1 cellular context compared by ENCODE assay signal in the genomic region with DNA sequence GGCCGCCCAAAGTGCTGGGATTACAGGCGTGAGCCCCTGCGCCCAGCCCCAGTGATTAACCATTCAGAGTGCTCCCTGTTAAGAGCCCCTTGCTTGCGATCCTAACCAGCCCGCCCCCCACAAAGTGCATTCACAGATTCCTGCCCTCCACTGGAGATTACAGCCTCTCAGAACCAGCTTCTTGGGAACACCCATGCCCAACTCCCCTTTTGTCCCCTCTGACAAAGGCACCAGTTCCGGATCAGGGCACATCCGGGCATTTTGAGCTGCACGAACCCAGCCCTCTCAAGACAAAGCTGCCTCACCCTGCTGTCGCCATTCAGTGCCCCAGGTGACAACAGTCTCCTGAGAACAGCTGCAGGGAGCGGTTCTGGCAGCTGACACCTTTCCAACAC.
TF ChIP-seq lines count a peak whose summit lies in the region.

No MANE protein-coding gene starts in this region.

TF ChIP-seq in A549, 52 proteins besides CTCF, POLR2A, EP300 and RAD21:
- TF ChIP-seq RFX5 (IDR thresholded peaks at IDR 0.05) (no peak), JUN (IDR thresholded peaks at IDR 0.05) (no peak), CBX2 (IDR thresholded peaks at IDR 0.05; ENCODE audit: borderline replicate concordance, low read depth) (no peak), EHMT2 (IDR thresholded peaks at IDR 0.05; ENCODE audit: low read depth) (no peak), HOXB5 (CRISPR knock-in tag; IDR thresholded peaks at IDR 0.05) (no peak), CEBPB (IDR thresholded peaks at IDR 0.05) (no peak), TP53 (CRISPR knock-in tag; IDR thresholded peaks at IDR 0.05) (no peak), HDAC2 (IDR thresholded peaks at IDR 0.05) (no peak), ZNF302 (CRISPR knock-in tag; IDR thresholded peaks at IDR 0.05) (no peak), ZFP36 (IDR thresholded peaks at IDR 0.05; ENCODE audit: borderline replicate concordance, partially characterized antibody) (no peak), EHF (CRISPR knock-in tag; IDR thresholded peaks at IDR 0.05) (no peak), POLR2AphosphoS2 (conservative IDR thresholded peaks at IDR 0.05; ENCODE audit: low read length) (no peak)
- TF ChIP-seq, protein P1, sequence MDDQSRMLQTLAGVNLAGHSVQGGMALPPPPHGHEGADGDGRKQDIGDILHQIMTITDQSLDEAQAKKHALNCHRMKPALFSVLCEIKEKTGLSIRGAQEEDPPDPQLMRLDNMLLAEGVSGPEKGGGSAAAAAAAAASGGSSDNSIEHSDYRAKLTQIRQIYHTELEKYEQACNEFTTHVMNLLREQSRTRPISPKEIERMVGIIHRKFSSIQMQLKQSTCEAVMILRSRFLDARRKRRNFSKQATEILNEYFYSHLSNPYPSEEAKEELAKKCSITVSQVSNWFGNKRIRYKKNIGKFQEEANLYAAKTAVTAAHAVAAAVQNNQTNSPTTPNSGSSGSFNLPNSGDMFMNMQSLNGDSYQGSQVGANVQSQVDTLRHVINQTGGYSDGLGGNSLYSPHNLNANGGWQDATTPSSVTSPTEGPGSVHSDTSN (IDR thresholded peaks at IDR 0.05), result no peak
- TF ChIP-seq, protein P2, sequence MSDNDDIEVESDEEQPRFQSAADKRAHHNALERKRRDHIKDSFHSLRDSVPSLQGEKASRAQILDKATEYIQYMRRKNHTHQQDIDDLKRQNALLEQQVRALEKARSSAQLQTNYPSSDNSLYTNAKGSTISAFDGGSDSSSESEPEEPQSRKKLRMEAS (IDR thresholded peaks at IDR 0.05), result no peak
- TF ChIP-seq, protein P3, sequence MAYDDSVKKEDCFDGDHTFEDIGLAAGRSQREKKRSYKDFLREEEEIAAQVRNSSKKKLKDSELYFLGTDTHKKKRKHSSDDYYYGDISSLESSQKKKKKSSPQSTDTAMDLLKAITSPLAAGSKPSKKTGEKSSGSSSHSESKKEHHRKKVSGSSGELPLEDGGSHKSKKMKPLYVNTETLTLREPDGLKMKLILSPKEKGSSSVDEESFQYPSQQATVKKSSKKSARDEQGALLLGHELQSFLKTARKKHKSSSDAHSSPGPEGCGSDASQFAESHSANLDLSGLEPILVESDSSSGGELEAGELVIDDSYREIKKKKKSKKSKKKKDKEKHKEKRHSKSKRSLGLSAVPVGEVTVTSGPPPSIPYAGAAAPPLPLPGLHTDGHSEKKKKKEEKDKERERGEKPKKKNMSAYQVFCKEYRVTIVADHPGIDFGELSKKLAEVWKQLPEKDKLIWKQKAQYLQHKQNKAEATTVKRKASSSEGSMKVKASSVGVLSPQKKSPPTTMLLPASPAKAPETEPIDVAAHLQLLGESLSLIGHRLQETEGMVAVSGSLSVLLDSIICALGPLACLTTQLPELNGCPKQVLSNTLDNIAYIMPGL (CRISPR knock-in tag; IDR thresholded peaks at IDR 0.05; ENCODE audit: borderline replicate concordance), result no peak
- TF ChIP-seq, protein P4, sequence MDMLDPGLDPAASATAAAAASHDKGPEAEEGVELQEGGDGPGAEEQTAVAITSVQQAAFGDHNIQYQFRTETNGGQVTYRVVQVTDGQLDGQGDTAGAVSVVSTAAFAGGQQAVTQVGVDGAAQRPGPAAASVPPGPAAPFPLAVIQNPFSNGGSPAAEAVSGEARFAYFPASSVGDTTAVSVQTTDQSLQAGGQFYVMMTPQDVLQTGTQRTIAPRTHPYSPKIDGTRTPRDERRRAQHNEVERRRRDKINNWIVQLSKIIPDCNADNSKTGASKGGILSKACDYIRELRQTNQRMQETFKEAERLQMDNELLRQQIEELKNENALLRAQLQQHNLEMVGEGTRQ (IDR thresholded peaks at IDR 0.05), result no peak
- TF ChIP-seq, protein P5, sequence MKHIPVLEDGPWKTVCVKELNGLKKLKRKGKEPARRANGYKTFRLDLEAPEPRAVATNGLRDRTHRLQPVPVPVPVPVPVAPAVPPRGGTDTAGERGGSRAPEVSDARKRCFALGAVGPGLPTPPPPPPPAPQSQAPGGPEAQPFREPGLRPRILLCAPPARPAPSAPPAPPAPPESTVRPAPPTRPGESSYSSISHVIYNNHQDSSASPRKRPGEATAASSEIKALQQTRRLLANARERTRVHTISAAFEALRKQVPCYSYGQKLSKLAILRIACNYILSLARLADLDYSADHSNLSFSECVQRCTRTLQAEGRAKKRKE (CRISPR knock-in tag; IDR thresholded peaks at IDR 0.05; ENCODE audit: low read depth), result no peak
TF ChIP-seq in A549: peak in this region for 0.
